Comparison of ENCODE assay signal across 12 cellular contexts in the genomic region with DNA sequence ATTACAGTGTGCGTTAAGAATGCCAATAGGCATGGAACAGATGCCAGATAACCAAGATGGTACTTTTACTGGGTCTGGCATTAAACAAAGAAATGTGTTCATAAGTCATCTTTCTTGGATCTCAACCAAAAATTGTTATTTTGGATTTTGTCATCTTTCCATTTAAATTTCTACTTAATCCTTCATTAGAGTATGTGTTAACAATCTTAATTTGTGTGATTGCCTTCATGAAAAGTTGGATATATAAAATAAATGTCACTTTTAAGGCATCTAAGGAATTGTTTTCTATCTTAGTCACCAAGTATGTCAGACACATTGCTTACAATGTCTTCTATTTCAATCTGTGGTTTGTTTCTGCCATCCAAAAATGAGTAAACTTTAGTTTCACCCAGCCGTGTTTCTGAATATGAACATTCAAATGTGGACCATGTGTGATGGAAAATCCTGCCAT.
DNase-seq lines count a peak whose midpoint lies in the region; ATAC-seq and TF ChIP-seq lines count a peak whose summit lies in the region.
"Had no signal": no experiment of that assay in that cellular context is flagged by ENCODE, and none has a peak within 500 bp of the region (broad histone marks: within the 10 kb centered on the region; RNA-seq: fewer than 3 reads in every experiment).

No MANE protein-coding gene starts in this region.

- no peak overlapping the region for H3K27ac ChIP-seq in WERI-Rb-1
- H3K27ac ChIP-seq: tibial nerve had no signal

- no peak overlapping the region for H3K4me3 ChIP-seq in WERI-Rb-1 (ENCODE audit: low read depth, low read length)
- H3K4me3 ChIP-seq: tibial nerve had no signal

- H3K27me3 ChIP-seq in WERI-Rb-1 (ENCODE audit: insufficient read depth, low read depth, severe bottlenecking): no peaks in the 10 kb centered on the region
- H3K27me3 ChIP-seq: tibial nerve had no signal

- H3K36me3 ChIP-seq in WERI-Rb-1: no peaks in the 10 kb centered on the region
- H3K36me3 ChIP-seq: tibial nerve had no signal

- ATAC-seq in HG02623 (IDR thresholded peaks at IDR 0.05; ENCODE audit: unreplicated experiment): peak; percentile 54
- no peak for ATAC-seq in GM19035 (IDR thresholded peaks at IDR 0.05; ENCODE audit: unreplicated experiment)
- no peak for ATAC-seq in GM19324 (IDR thresholded peaks at IDR 0.05; ENCODE audit: low FRiP score, unreplicated experiment)

- no peaks in the 10 kb centered on the region for H3K9me3 ChIP-seq in WERI-Rb-1 (ENCODE audit: severe bottlenecking)

- TF ChIP-seq CTCF in WERI-Rb-1 (IDR thresholded peaks at IDR 0.05; ENCODE audit: low read depth, low read length): no peak

- DNase-seq in ELR (ENCODE audit: low read depth): peak; percentile 79
- peak; percentile 89 for DNase-seq in NCI-H446 treated with DMSO at 0.1 percent for 48 hours (lab: John Stamatoyannopoulos, UW)
- peak; percentile 90 for DNase-seq in fibroblast of peridontal ligament (ENCODE audit: extremely low read depth)
- DNase-seq in WERI-Rb-1: no peak
- no peak for DNase-seq in effector CD4-positive, alpha-beta T cell
- DNase-seq: activated T-cell treated with anti-CD3 and anti-CD28 coated beads, Interleukin-2, amount 50 U/mL, for 24 hours; NCI-H774; stimulated activated CD4-positive, alpha-beta T cell treated with anti-CD3 and anti-CD28 coated beads, Interleukin-4, amount 100 ng/mL, for 4 hours had no signal

Comparison
In these comparisons a context has a peak if more than half of its experiments do, and no peak if none do; other contexts are left out.
1. DNase-seq: peak in ELR (single experiment), NCI-H446 treated with DMSO at 0.1 percent for 48 hours (single experiment) and fibroblast of peridontal ligament (single experiment); none in WERI-Rb-1 (single experiment) and effector CD4-positive, alpha-beta T cell (single experiment).